Comparison of ENCODE assay signal across 16 cellular contexts in the genomic region with DNA sequence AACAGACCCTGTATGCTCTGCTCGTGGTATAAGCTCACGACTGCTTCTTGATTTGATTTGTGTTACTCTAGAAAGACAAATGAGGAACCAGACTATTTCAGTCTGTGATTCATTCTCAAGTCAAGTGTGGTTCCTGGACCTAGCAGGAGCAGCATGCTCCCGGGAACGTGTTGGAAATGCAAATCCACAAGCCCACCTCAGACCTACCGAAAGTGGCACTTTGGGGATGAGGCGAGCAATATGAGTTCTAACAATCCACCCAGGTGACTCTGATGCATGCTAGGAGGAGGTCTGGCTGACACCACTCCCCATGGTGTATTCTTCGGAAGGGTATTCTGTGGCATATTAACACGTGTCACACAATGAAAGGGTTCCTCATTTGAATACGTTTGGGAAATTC. TPM values are rescaled to one million over a fixed set of nuclear protein-coding genes. Genes with fewer than 3 reads are reported as not detected.
A peak's percentile ranks its signal among the peaks of the same experiment; 100 is the strongest.
DNase-seq lines count a peak whose midpoint lies in the region; ATAC-seq, FAIRE-seq and TF ChIP-seq lines count a peak whose summit lies in the region.
"Had no signal": no experiment of that assay in that cellular context is flagged by ENCODE, and none has a peak within 500 bp of the region (broad histone marks: within the 10 kb centered on the region; RNA-seq: fewer than 3 reads in every experiment).

No MANE protein-coding gene starts in this region.

- POLR2A ChIA-PET in T-cell (lab: Charles Lee) = no interaction called here

- DNase-seq in GM18507 (ENCODE audit: extremely low spot score, insufficient read length, low read depth) (no peak), NCI-H128 (lab: John Stamatoyannopoulos, UW; ENCODE audit: unreplicated experiment) (no peak), H54 (ENCODE audit: insufficient read length, low spot score) (no peak), T-cell (no peak), GDM1 (lab: John Stamatoyannopoulos, UW) (no peak)
- DNase-seq: activated CD4-positive, CD25-positive, alpha-beta regulatory T cell treated with anti-CD3 and anti-CD28 coated beads, Interleukin-2, amount 50 U/mL, for 72 hours; activated effector memory CD4-positive, alpha-beta T cell treated with anti-CD3 and anti-CD28 coated beads, Interleukin-2, amount 50 U/mL, for 16 hours; C1 segment of cervical spinal cord; naive thymus-derived CD4-positive, alpha-beta T cell; NCI-H1048; spleen had no signal

- peaks cover 18 to 21% of the 10 kb centered on the region in 2 donors for H3K27me3 Mint-ChIP-seq in T-cell

- no peak overlapping the region for H3K27ac Mint-ChIP-seq in T-cell
- H3K27ac Mint-ChIP-seq: naive thymus-derived CD4-positive, alpha-beta T cell had no signal

- FAIRE-seq in GM18507 (lab: Jason Lieb, UNC) = peak; percentile 83
- no peak for FAIRE-seq in H54 (lab: Jason Lieb, UNC)

- H2AFZ ChIP-seq in OCI-LY3 (ENCODE audit: low read depth, low read length) = no peak overlapping the region

- CTCF ChIA-PET in T-cell (lab: Charles Lee) = no interaction called here

- ATAC-seq in GM21360 (IDR thresholded peaks at IDR 0.05; ENCODE audit: unreplicated experiment) = peak; percentile 84
- ATAC-seq in HG02943 (IDR thresholded peaks at IDR 0.05; ENCODE audit: low read depth, unreplicated experiment) = peak; percentile 55
- ATAC-seq in T-cell (replicated peaks in 1 of 4) = no peak
- ATAC-seq: naive thymus-derived CD4-positive, alpha-beta T cell had no signal

- no peaks in the 10 kb centered on the region for H3K27me3 ChIP-seq in OCI-LY3 (ENCODE audit: low read depth, low read length)
- H3K27me3 ChIP-seq: spleen had no signal

- H3K36me3 Mint-ChIP-seq in T-cell = no peaks in the 10 kb centered on the region
- H3K36me3 Mint-ChIP-seq: naive thymus-derived CD4-positive, alpha-beta T cell had no signal

- H3K4me1 ChIP-seq in OCI-LY3 (ENCODE audit: low read length) = peaks cover 33% of the 10 kb centered on the region

- H3K4me3 ChIP-seq in OCI-LY3 (ENCODE audit: low read length) = peak overlapping the region; percentile 57
- H3K4me3 ChIP-seq: SK-N-MC had no signal

- peaks cover 5% of the 10 kb centered on the region for H3K36me3 ChIP-seq in OCI-LY3 (replicated peaks; ENCODE audit: low read depth, low read length)
- H3K36me3 ChIP-seq: spleen had no signal

- no peaks in the 10 kb centered on the region for H3K9me3 Mint-ChIP-seq in T-cell
- H3K9me3 Mint-ChIP-seq: central memory CD8-positive, alpha-beta T cell had no signal

- no peaks in the 10 kb centered on the region for H4K20me1 ChIP-seq in OCI-LY3 (ENCODE audit: insufficient read depth, low read length)

- H3K4me3 Mint-ChIP-seq in T-cell = no peak overlapping the region
- H3K4me3 Mint-ChIP-seq: central memory CD8-positive, alpha-beta T cell; naive thymus-derived CD4-positive, alpha-beta T cell had no signal

- TF ChIP-seq POLR2A in H54 (IDR thresholded peaks at IDR 0.05; ENCODE audit: low read depth, low read length) = no peak

- H3K9me3 ChIP-seq in OCI-LY3 (ENCODE audit: insufficient read depth, low read length) = peaks cover 10% of the 10 kb centered on the region; the same call in 1 of the 2 replicates

- H3K4me1 Mint-ChIP-seq in T-cell = no peaks in the 10 kb centered on the region
- H3K4me1 Mint-ChIP-seq: central memory CD8-positive, alpha-beta T cell; naive thymus-derived CD4-positive, alpha-beta T cell had no signal

- no peak overlapping the region for H3K27ac ChIP-seq in OCI-LY3 (ENCODE audit: low read length)
- H3K27ac ChIP-seq: SK-N-MC, spleen had no signal

- H3K79me2 ChIP-seq in OCI-LY3 (ENCODE audit: low read length) = no peaks in the 10 kb centered on the region

- peak overlapping the region; percentile 79 for H3K4me2 ChIP-seq in OCI-LY3 (ENCODE audit: low read length)

- no peak overlapping the region for H3K9ac ChIP-seq in OCI-LY3 (ENCODE audit: low read length)

- no peak for TF ChIP-seq CTCF in OCI-LY3 (IDR thresholded peaks at IDR 0.05; ENCODE audit: low read depth, low read length)

RNA-seq across cellular contexts. Expression of a gene that starts 59.5 kb away (rescaled TPM):
- total RNA-seq in T-cell = 10 to 100 TPM; 15.5 to 24.2 (median 22.1) TPM

Comparison
In these comparisons a context has a peak if more than half of its experiments do, and no peak if none do; other contexts are left out.
1. ATAC-seq: peak in GM21360 (single experiment) and HG02943 (single experiment); none in T-cell (0 of 4).